2 cellular contexts compared by ENCODE assay signal in the genomic region with DNA sequence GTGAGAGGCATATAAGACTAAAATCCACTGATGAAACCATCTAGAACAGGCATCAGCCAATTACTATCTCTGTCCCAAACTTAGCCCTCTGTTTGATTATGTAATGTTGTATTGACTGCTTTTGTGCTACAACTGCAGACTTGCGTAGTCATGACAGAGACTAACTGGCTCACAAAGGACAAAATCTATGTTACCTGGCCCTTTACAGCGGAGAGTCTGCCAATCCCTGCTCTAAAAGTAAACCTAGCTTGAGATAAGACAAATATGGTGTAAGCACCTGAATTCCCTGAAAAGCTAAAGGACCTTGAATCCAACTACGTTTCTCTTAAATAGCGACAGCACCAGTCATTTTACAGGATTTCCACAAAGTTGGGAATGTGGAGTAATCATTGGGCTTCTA.
TF ChIP-seq lines count a peak whose summit lies in the region.

No MANE protein-coding gene starts in this region.

TF ChIP-seq in liver, 16 proteins besides CTCF, POLR2A, EP300 and RAD21 (continued from another document):
- TF ChIP-seq, protein P1, sequence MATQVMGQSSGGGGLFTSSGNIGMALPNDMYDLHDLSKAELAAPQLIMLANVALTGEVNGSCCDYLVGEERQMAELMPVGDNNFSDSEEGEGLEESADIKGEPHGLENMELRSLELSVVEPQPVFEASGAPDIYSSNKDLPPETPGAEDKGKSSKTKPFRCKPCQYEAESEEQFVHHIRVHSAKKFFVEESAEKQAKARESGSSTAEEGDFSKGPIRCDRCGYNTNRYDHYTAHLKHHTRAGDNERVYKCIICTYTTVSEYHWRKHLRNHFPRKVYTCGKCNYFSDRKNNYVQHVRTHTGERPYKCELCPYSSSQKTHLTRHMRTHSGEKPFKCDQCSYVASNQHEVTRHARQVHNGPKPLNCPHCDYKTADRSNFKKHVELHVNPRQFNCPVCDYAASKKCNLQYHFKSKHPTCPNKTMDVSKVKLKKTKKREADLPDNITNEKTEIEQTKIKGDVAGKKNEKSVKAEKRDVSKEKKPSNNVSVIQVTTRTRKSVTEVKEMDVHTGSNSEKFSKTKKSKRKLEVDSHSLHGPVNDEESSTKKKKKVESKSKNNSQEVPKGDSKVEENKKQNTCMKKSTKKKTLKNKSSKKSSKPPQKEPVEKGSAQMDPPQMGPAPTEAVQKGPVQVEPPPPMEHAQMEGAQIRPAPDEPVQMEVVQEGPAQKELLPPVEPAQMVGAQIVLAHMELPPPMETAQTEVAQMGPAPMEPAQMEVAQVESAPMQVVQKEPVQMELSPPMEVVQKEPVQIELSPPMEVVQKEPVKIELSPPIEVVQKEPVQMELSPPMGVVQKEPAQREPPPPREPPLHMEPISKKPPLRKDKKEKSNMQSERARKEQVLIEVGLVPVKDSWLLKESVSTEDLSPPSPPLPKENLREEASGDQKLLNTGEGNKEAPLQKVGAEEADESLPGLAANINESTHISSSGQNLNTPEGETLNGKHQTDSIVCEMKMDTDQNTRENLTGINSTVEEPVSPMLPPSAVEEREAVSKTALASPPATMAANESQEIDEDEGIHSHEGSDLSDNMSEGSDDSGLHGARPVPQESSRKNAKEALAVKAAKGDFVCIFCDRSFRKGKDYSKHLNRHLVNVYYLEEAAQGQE (IDR thresholded peaks at IDR 0.05): no peak
- TF ChIP-seq TAF1 (conservative IDR thresholded peaks at IDR 0.05) (no peak), HNF4A (conservative IDR thresholded peaks at IDR 0.05) (peak in 1 of 2 donors; percentile 48), NR2F2 (IDR thresholded peaks at IDR 0.05) (no peak), YY1 (IDR thresholded peaks at IDR 0.05) (no peak), MAX (IDR thresholded peaks at IDR 0.05) (no peak), EGR1 (IDR thresholded peaks at IDR 0.05; ENCODE audit: low read depth in 2 of 2) (no peak), SP1 (IDR thresholded peaks at IDR 0.05) (no peak), FOXA1 (IDR thresholded peaks at IDR 0.05) (no peak), RXRA (IDR thresholded peaks at IDR 0.05) (peak in 1 of 2 donors; percentile 50), FOXA2 (IDR thresholded peaks at IDR 0.05) (no peak)
- TF ChIP-seq, protein P2, sequence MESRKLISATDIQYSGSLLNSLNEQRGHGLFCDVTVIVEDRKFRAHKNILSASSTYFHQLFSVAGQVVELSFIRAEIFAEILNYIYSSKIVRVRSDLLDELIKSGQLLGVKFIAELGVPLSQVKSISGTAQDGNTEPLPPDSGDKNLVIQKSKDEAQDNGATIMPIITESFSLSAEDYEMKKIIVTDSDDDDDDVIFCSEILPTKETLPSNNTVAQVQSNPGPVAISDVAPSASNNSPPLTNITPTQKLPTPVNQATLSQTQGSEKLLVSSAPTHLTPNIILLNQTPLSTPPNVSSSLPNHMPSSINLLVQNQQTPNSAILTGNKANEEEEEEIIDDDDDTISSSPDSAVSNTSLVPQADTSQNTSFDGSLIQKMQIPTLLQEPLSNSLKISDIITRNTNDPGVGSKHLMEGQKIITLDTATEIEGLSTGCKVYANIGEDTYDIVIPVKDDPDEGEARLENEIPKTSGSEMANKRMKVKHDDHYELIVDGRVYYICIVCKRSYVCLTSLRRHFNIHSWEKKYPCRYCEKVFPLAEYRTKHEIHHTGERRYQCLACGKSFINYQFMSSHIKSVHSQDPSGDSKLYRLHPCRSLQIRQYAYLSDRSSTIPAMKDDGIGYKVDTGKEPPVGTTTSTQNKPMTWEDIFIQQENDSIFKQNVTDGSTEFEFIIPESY (IDR thresholded peaks at IDR 0.05): peak; percentile 16
- TF ChIP-seq, protein P3, sequence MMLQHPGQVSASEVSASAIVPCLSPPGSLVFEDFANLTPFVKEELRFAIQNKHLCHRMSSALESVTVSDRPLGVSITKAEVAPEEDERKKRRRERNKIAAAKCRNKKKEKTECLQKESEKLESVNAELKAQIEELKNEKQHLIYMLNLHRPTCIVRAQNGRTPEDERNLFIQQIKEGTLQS (IDR thresholded peaks at IDR 0.05): no peak

TF ChIP-seq in HepG2, 621 proteins besides CTCF, POLR2A, EP300 and RAD21 (continued from another document):
- TF ChIP-seq ATF6 (CRISPR knock-in tag; conservative IDR thresholded peaks at IDR 0.05): no peak
- no peak for TF ChIP-seq REL (CRISPR knock-in tag; conservative IDR thresholded peaks at IDR 0.05)
- TF ChIP-seq HCFC1 (IDR thresholded peaks at IDR 0.05; ENCODE audit: low read depth, low read length): no peak
- no peak for TF ChIP-seq ZNF691 (CRISPR knock-in tag; IDR thresholded peaks at IDR 0.05; ENCODE audit: borderline replicate concordance, low read depth)
- TF ChIP-seq ARID2 (CRISPR knock-in tag; IDR thresholded peaks at IDR 0.05; ENCODE audit: borderline replicate concordance): no peak
- TF ChIP-seq TRIM24 (CRISPR knock-in tag; IDR thresholded peaks at IDR 0.05): no peak
- TF ChIP-seq TFDP2 (CRISPR knock-in tag; IDR thresholded peaks at IDR 0.05): no peak
- TF ChIP-seq ZNF263 (CRISPR knock-in tag; IDR thresholded peaks at IDR 0.05): no peak
- no peak for TF ChIP-seq ZBED4 (CRISPR knock-in tag; IDR thresholded peaks at IDR 0.05; ENCODE audit: borderline replicate concordance)
